25 cellular contexts compared by ENCODE assay signal in genomic region chr10:91171485-91171884, GRCh38. TPM values are rescaled to one million over a fixed set of nuclear protein-coding genes. Genes with fewer than 3 reads are reported as not detected.
DNase-seq lines count a peak whose midpoint lies in the region; ATAC-seq, FAIRE-seq and TF ChIP-seq lines count a peak whose summit lies in the region.
"Had no signal": no experiment of that assay in that cellular context is flagged by ENCODE, and none has a peak within 500 bp of the region (broad histone marks: within the 10 kb centered on the region; RNA-seq: fewer than 3 reads in every experiment).

No MANE protein-coding gene starts in this region.

- TF ChIP-seq POLR2A in suprapubic skin (IDR thresholded peaks at IDR 0.05) (no peak), HepG2 (IDR thresholded peaks at IDR 0.05; ENCODE audit: insufficient read depth in 1 of 2, low read depth in 2 of 2, low read length in 2 of 2) (no peak)

- H3K4me1 ChIP-seq in Caco-2 (no peaks in the 10 kb centered on the region), suprapubic skin (no peaks in the 10 kb centered on the region), HepG2 (ENCODE audit: insufficient read depth, low read length) (peaks cover 4% of the 10 kb centered on the region)
- H3K4me1 ChIP-seq: BLaER1 treated with 17β-estradiol and CSF1 and Interleukin-3, amounts not matched to agents 10 nM and 100 nM; HAP-1 had no signal

- peaks cover 30% of the 10 kb centered on the region for H3K4me1 Mint-ChIP-seq in activated CD4-positive, alpha-beta T cell treated with anti-CD3 and anti-CD28 coated beads for 36 hours
- H3K4me1 Mint-ChIP-seq in CD4-positive, alpha-beta T cell (ENCODE audit: low read depth), result peaks cover 76% of the 10 kb centered on the region
- H3K4me1 Mint-ChIP-seq in activated B cell treated with CpG ODN at 0.5 μM for 24 hours (peaks cover 49% of the 10 kb centered on the region), naive B cell (peaks cover 25 to 45% (median 38%) of the 10 kb centered on the region in 3 donors), Caco-2 (ENCODE audit: low read depth, unreplicated experiment) (no peaks in the 10 kb centered on the region)

- peaks cover 36% of the 10 kb centered on the region for H3K36me3 Mint-ChIP-seq in activated CD4-positive, alpha-beta T cell treated with anti-CD3 and anti-CD28 coated beads for 36 hours (ENCODE audit: low read depth)
- peaks cover 72% of the 10 kb centered on the region for H3K36me3 Mint-ChIP-seq in CD4-positive, alpha-beta T cell (ENCODE audit: low read depth)
- H3K36me3 Mint-ChIP-seq in activated B cell treated with CpG ODN at 0.5 μM for 24 hours (ENCODE audit: low read depth) (peaks cover 40% of the 10 kb centered on the region), naive B cell (peaks cover 9 to 14% of the 10 kb centered on the region in 2 donors), Caco-2 (ENCODE audit: insufficient read depth, unreplicated experiment) (no peaks in the 10 kb centered on the region)

- no peak overlapping the region for H3K4me3 Mint-ChIP-seq in activated CD4-positive, alpha-beta T cell treated with anti-CD3 and anti-CD28 coated beads for 36 hours
- H3K4me3 Mint-ChIP-seq in CD4-positive, alpha-beta T cell, result no peak overlapping the region
- H3K4me3 Mint-ChIP-seq in activated B cell treated with CpG ODN at 0.5 μM for 24 hours (no peak overlapping the region), naive B cell (peak overlapping the region in 1 of 8 donors; percentile 10), Caco-2 (ENCODE audit: unreplicated experiment) (no peak overlapping the region)

- ATAC-seq in activated CD4-positive, alpha-beta T cell treated with anti-CD3 and anti-CD28 coated beads for 36 hours, result no peak
- ATAC-seq in CD4-positive, alpha-beta T cell (ENCODE audit: poor library complexity), result no peak
- ATAC-seq in activated B cell treated with CpG ODN at 0.5 μM for 24 hours (ENCODE audit: low read depth) (no peak), naive B cell (ENCODE audit: low read depth in 2 of 2) (no peak), HepG2 (no peak)

- TF ChIP-seq CTCF in CD4-positive, alpha-beta T cell (IDR thresholded peaks at IDR 0.05), result no peak
- TF ChIP-seq CTCF in activated B cell treated with CpG ODN at 0.5 μM for 24 hours (IDR thresholded peaks at IDR 0.05) (no peak), Caco-2 (IDR thresholded peaks at IDR 0.05; ENCODE audit: insufficient read depth in 1 of 2, low read depth in 1 of 2, low read length in 1 of 2, severe bottlenecking in 1 of 2, unreplicated experiment in 1 of 2) (no peak), suprapubic skin (IDR thresholded peaks at IDR 0.05) (no peak), HepG2 (CRISPR knock-in tag; IDR thresholded peaks at IDR 0.05) (no peak)

- H2AFZ ChIP-seq in HepG2 (ENCODE audit: low read length), result no peak overlapping the region
- H2AFZ ChIP-seq: GM23248, PC-9 had no signal

- TF ChIP-seq RAD21 in HepG2 (CRISPR knock-in tag; IDR thresholded peaks at IDR 0.05), result no peak

- H3K4me2 ChIP-seq in HepG2 (ENCODE audit: low read depth, low read length), result no peak overlapping the region
- H3K4me2 ChIP-seq: BLaER1 treated with 17β-estradiol and CSF1 and Interleukin-3, amounts not matched to agents 10 nM and 100 nM; PC-9 had no signal

- DNase-seq in activated CD4-positive, alpha-beta T cell treated with anti-CD3 and anti-CD28 coated beads for 36 hours, result no peak
- DNase-seq in activated CD4-positive, alpha-beta T cell treated with anti-CD3 and anti-CD28 coated beads for 1 hour, result no peak
- no peak for DNase-seq in CD4-positive, alpha-beta T cell
- DNase-seq in activated B cell treated with CpG ODN at 0.5 μM for 24 hours, result no peak
- no peak for DNase-seq in naive B cell
- DNase-seq in Caco-2, result no peak
- DNase-seq in suprapubic skin (ENCODE audit: low spot score in 2 of 2), result no peak
- DNase-seq in HepG2 (ENCODE audit: low spot score), result no peak
- DNase-seq: ACHN, DMS79, GM23248, MM.1S, NCI-H1048, NCI-H1436 treated with DMSO at 0.1 percent for 48 hours, NCI-H2029, NCI-H2227 treated with DMSO at 0.1 percent for 48 hours, NCI-H510A treated with DMSO at 0.1 percent for 48 hours, NCI-H748 treated with DMSO at 0.1 percent for 48 hours, PC-9, SHP77 treated with DMSO at 0.1 percent for 48 hours had no signal

- peaks cover 61% of the 10 kb centered on the region for H3K79me2 ChIP-seq in HepG2 (ENCODE audit: insufficient read depth, low read length)

- peak overlapping the region; percentile 30 for H3K27ac Mint-ChIP-seq in activated CD4-positive, alpha-beta T cell treated with anti-CD3 and anti-CD28 coated beads for 36 hours
- peak overlapping the region; percentile 1 for H3K27ac Mint-ChIP-seq in CD4-positive, alpha-beta T cell
- H3K27ac Mint-ChIP-seq in activated B cell treated with CpG ODN at 0.5 μM for 24 hours (peak overlapping the region; percentile 13), naive B cell (peak overlapping the region in 4 of 6 donors; percentile 0 to 34 (median 2)), Caco-2 (ENCODE audit: unreplicated experiment) (no peak overlapping the region)

- in situ Hi-C loops in HepG2 (cut with HindIII; ENCODE audit: extremely low pct_ligation_motif_present, low pct_unique_long_range_greater_than_20kb), result no loop called here

- WGBS in suprapubic skin, result 89% methylated on average over 3 of the region's 3 CpGs
- 95% methylated on average over 3 of the region's 3 CpGs for WGBS in HepG2 (ENCODE audit: low lambda C conversion rate)

- H4K20me1 ChIP-seq in HepG2 (ENCODE audit: insufficient read depth, low read length), result no peaks in the 10 kb centered on the region

- no peaks in the 10 kb centered on the region for H3K27me3 ChIP-seq in CD4-positive, alpha-beta T cell (ENCODE audit: control insufficient read depth, insufficient read depth, low read length)
- H3K27me3 ChIP-seq in Caco-2 (replicated peaks; ENCODE audit: control insufficient read depth, insufficient read depth, low read length), result no peaks in the 10 kb centered on the region; the same call in 1 of the 2 replicates
- no peaks in the 10 kb centered on the region for H3K27me3 ChIP-seq in suprapubic skin
- no peaks in the 10 kb centered on the region for H3K27me3 ChIP-seq in HepG2 (ENCODE audit: control insufficient read depth in 1 of 2, insufficient read depth in 2 of 2, low read length in 2 of 2)
- H3K27me3 ChIP-seq: BLaER1 treated with 17β-estradiol and CSF1 and Interleukin-3, amounts not matched to agents 10 nM and 100 nM had no signal

- peaks cover 30% of the 10 kb centered on the region for H3K9me3 Mint-ChIP-seq in activated CD4-positive, alpha-beta T cell treated with anti-CD3 and anti-CD28 coated beads for 36 hours (ENCODE audit: low read depth)
- H3K9me3 Mint-ChIP-seq in CD4-positive, alpha-beta T cell, result peaks cover 12% of the 10 kb centered on the region
- H3K9me3 Mint-ChIP-seq in activated B cell treated with CpG ODN at 0.5 μM for 24 hours, result peaks cover 7% of the 10 kb centered on the region
- peaks cover 2 to 20% (median 12%) of the 10 kb centered on the region in 7 donors for H3K9me3 Mint-ChIP-seq in naive B cell
- no peaks in the 10 kb centered on the region for H3K9me3 Mint-ChIP-seq in Caco-2 (ENCODE audit: unreplicated experiment)

- POLR2A ChIA-PET in activated CD4-positive, alpha-beta T cell treated with anti-CD3 and anti-CD28 coated beads for 36 hours (lab: Charles Lee), result no interaction called here
- POLR2A ChIA-PET in CD4-positive, alpha-beta T cell (lab: Charles Lee), result interaction anchor here (0.6 to 1.9 kb wide), 3 partner anchors 8 to 29 kb away, joined by 3 to 10 read pairs (median 4); no protein-coding TSS in a partner anchor
- POLR2A ChIA-PET in activated B cell treated with CpG ODN at 0.5 μM for 24 hours (lab: Charles Lee), result interaction anchor here (1.4 to 1.9 kb wide), 2 partner anchors 8 to 9 kb away, joined by 4 read pairs; no protein-coding TSS in a partner anchor
- POLR2A ChIA-PET in Caco-2 (lab: Charles Lee), result no interaction called here
- POLR2A ChIA-PET in HepG2 (lab: Yijun Ruan, JAX), result no interaction called here

- CTCF ChIA-PET in activated CD4-positive, alpha-beta T cell treated with anti-CD3 and anti-CD28 coated beads for 36 hours (lab: Charles Lee), result interaction anchor here (1.8 kb wide), 1 partner anchor 30 kb away, joined by 6 read pairs; no protein-coding TSS in a partner anchor
- CTCF ChIA-PET in CD4-positive, alpha-beta T cell (lab: Charles Lee), result interaction anchor here (1.4 kb wide), 1 partner anchor 47 kb away, joined by 3 read pairs; no protein-coding TSS in a partner anchor
- CTCF ChIA-PET in activated B cell treated with CpG ODN at 0.5 μM for 24 hours (lab: Charles Lee), result no interaction called here
- CTCF ChIA-PET in Caco-2 (lab: Charles Lee), result no interaction called here
- CTCF ChIA-PET in HepG2 (lab: Yijun Ruan, JAX; ENCODE audit: low intra/inter-chr PET ratio, low total read pairs), result no interaction called here

- no peak for TF ChIP-seq EP300 in suprapubic skin (IDR thresholded peaks at IDR 0.05)
- no peak for TF ChIP-seq EP300 in HepG2 (IDR thresholded peaks at IDR 0.05; ENCODE audit: low read depth in 2 of 2, low read length in 2 of 2)
- no peak for TF ChIP-seq EP300 in HepG2 (CRISPR knock-in tag; IDR thresholded peaks at IDR 0.05; ENCODE audit: borderline replicate concordance)

- H3K27ac ChIP-seq in CD4-positive, alpha-beta T cell (ENCODE audit: low read depth, low read length), result no peak overlapping the region
- H3K27ac ChIP-seq in suprapubic skin (no peak overlapping the region), HepG2 (ENCODE audit: extremely low read length, insufficient read depth, low read length) (no peak overlapping the region)
- H3K27ac ChIP-seq: 22Rv1; BLaER1 treated with 17β-estradiol and CSF1 and Interleukin-3, amounts not matched to agents 10 nM and 100 nM; GM23248; PC-9; RWPE1; SK-N-MC had no signal

- H3K9ac ChIP-seq in HepG2 (ENCODE audit: insufficient read depth, low read depth, low read length), result no peak overlapping the region
- H3K9ac ChIP-seq: BLaER1 treated with 17β-estradiol and CSF1 and Interleukin-3, amounts not matched to agents 10 nM and 100 nM; GM23248 had no signal

- H3K4me3 ChIP-seq in Caco-2 (ENCODE audit: low read depth, low read length), result no peak overlapping the region
- no peak overlapping the region for H3K4me3 ChIP-seq in suprapubic skin
- no peak overlapping the region for H3K4me3 ChIP-seq in HepG2 (replicated peaks in 1 of 3; ENCODE audit: insufficient read depth in 1 of 3, low read depth in 2 of 3, low read length in 3 of 3)
- H3K4me3 ChIP-seq: BLaER1 treated with 17β-estradiol and CSF1 and Interleukin-3, amounts not matched to agents 10 nM and 100 nM; GM23248; HAP-1; PC-9; SK-N-MC had no signal

- H3K27me3 Mint-ChIP-seq in activated CD4-positive, alpha-beta T cell treated with anti-CD3 and anti-CD28 coated beads for 36 hours, result no peaks in the 10 kb centered on the region
- no peaks in the 10 kb centered on the region for H3K27me3 Mint-ChIP-seq in CD4-positive, alpha-beta T cell
- no peaks in the 10 kb centered on the region for H3K27me3 Mint-ChIP-seq in activated B cell treated with CpG ODN at 0.5 μM for 24 hours
- H3K27me3 Mint-ChIP-seq in naive B cell, result no peaks in the 10 kb centered on the region
- peaks cover 23% of the 10 kb centered on the region for H3K27me3 Mint-ChIP-seq in Caco-2 (ENCODE audit: insufficient read depth, unreplicated experiment)

- peaks cover 3% of the 10 kb centered on the region for H3K9me3 ChIP-seq in CD4-positive, alpha-beta T cell (ENCODE audit: control insufficient read depth, low read length)
- no peaks in the 10 kb centered on the region for H3K9me3 ChIP-seq in Caco-2
- no peaks in the 10 kb centered on the region for H3K9me3 ChIP-seq in suprapubic skin
- H3K9me3 ChIP-seq in HepG2 (ENCODE audit: low read length), result 0 out of 2 replicates have a peak, but pooled peaks cover 4% of the 10 kb centered on the region
- H3K9me3 ChIP-seq: HAP-1 had no signal

- no peak for FAIRE-seq in HepG2 (lab: Jason Lieb, UNC)

- intact Hi-C loops in activated CD4-positive, alpha-beta T cell treated with anti-CD3 and anti-CD28 coated beads for 36 hours (cut with DNase I, micrococcal nuclease), result no loop called here
- intact Hi-C loops in CD4-positive, alpha-beta T cell (cut with DNase I, micrococcal nuclease), result no loop called here
- intact Hi-C loops in activated B cell treated with CpG ODN at 0.5 μM for 24 hours (cut with micrococcal nuclease), result no loop called here
- intact Hi-C loops in Caco-2 (cut with micrococcal nuclease; ENCODE audit: unreplicated experiment), result no loop called here
- intact Hi-C loops in HepG2 (cut with micrococcal nuclease; ENCODE audit: unreplicated experiment), result no loop called here

- H3K36me3 ChIP-seq in Caco-2 (ENCODE audit: control insufficient read depth, insufficient read depth, low read length) (no peaks in the 10 kb centered on the region), suprapubic skin (no peaks in the 10 kb centered on the region), HepG2 (replicated peaks in 1 of 2; ENCODE audit: control insufficient read depth in 1 of 2, insufficient read depth in 2 of 2, low read length in 2 of 2) (no peaks in the 10 kb centered on the region)
- H3K36me3 ChIP-seq: HAP-1 had no signal

- BruUV-seq in Caco-2 (replicated peaks; lab: Mats Ljungman, UMichigan), result no TSS peak
- BruUV-seq in HepG2 (replicated peaks; lab: Mats Ljungman, UMichigan), result no TSS peak

RNA-seq across cellular contexts. Expression of gene PCGF5, which starts 49.0 kb away (rescaled TPM):
- 10 to 100 TPM; 36.5 to 44.3 TPM for total RNA-seq in activated CD4-positive, alpha-beta T cell treated with anti-CD3 and anti-CD28 coated beads for 36 hours
- 10 to 100 TPM; 57.7 to 58.4 TPM for total RNA-seq in CD4-positive, alpha-beta T cell
- 70.2 and 72.9 TPM in 2 replicates for total RNA-seq in activated B cell treated with CpG ODN at 0.5 μM for 24 hours
- polyA plus RNA-seq in naive B cell (ENCODE audit: low read depth in 6 of 6), result 100 to 1,000 TPM in 4 of 6 donors, 10 to 100 TPM in 2; 87.8 to 137 (median 112) TPM
- total RNA-seq in Caco-2 (2022), result 9.6 and 12.0 TPM in 2 replicates
- 10 to 100 TPM; 29.8 to 60.3 (median 31.4) TPM for total RNA-seq in suprapubic skin
- 61.3 and 74.8 TPM in 2 replicates for total RNA-seq in HepG2 (2016; rRNA removed; fragmentation: Illumina TruSeq; extraction: Trizol)
- total RNA-seq in HepG2 (2016; cell fraction: cytosol; rRNA removed; fragmentation: Illumina TruSeq; extraction: Trizol; ENCODE audit: low read depth), result 88.0 and 95.6 TPM in 2 replicates
- 58.9 and 64.6 TPM in 2 replicates for total RNA-seq in HepG2 (2016; cell fraction: insoluble cytoplasmic fraction; rRNA removed; fragmentation: Illumina TruSeq; extraction: Trizol)
- 128 and 129 TPM in 2 replicates for total RNA-seq in HepG2 (2016; cell fraction: membrane; rRNA removed; fragmentation: Illumina TruSeq; extraction: Trizol)
- total RNA-seq in HepG2 (2016; cell fraction: nucleus; rRNA removed; fragmentation: Illumina TruSeq; extraction: Trizol), result 59.7 and 63.0 TPM in 2 replicates
- 98.8 and 138 TPM in 2 replicates for polyA plus RNA-seq in HepG2 (2011; rRNA removed)
- 83.2 and 123 TPM in 2 replicates for polyA plus RNA-seq in HepG2 (2011; cell fraction: cytosol; rRNA removed)
- polyA plus RNA-seq in HepG2 (2011; cell fraction: nucleus; rRNA removed), result 41.6 and 47.7 TPM in 2 replicates
- polyA plus RNA-seq in HepG2 (2012), result 90.8 and 126 TPM in 2 replicates
- polyA plus RNA-seq in HepG2 (2016; cell fraction: cytosol; fragmentation: Illumina TruSeq; extraction: Trizol; ENCODE audit: low read depth), result 395 and 447 TPM in 2 replicates
- polyA plus RNA-seq in HepG2 (2016; cell fraction: insoluble cytoplasmic fraction; fragmentation: Illumina TruSeq; extraction: Trizol; ENCODE audit: low read depth), result 136 and 158 TPM in 2 replicates
- polyA plus RNA-seq in HepG2 (2016; cell fraction: membrane; fragmentation: Illumina TruSeq; extraction: Trizol; ENCODE audit: low read depth), result 409 and 421 TPM in 2 replicates
- 99.0 and 111 TPM in 2 replicates for polyA plus RNA-seq in HepG2 (2016; cell fraction: nucleus; fragmentation: Illumina TruSeq; extraction: Trizol; ENCODE audit: insufficient read depth, low read depth)
- 25.3 and 38.9 TPM in 2 replicates for polyA minus RNA-seq in HepG2 (2011; rRNA and poly(A)+ RNA removed; ENCODE audit: low replicate concordance)
- 45.0 and 50.5 TPM in 2 replicates for polyA minus RNA-seq in HepG2 (2011; cell fraction: cytosol; rRNA and poly(A)+ RNA removed)
- polyA minus RNA-seq in HepG2 (2011; cell fraction: nucleus; rRNA and poly(A)+ RNA removed), result 114 and 122 TPM in 2 replicates

Comparison
In these comparisons a context has a peak if more than half of its experiments do, and no peak if none do; other contexts are left out.
1. CTCF ChIA-PET loops: an anchor here in activated CD4-positive, alpha-beta T cell treated with anti-CD3 and anti-CD28 coated beads for 36 hours (1.8 kb wide) and CD4-positive, alpha-beta T cell (1.4 kb wide); none called in activated B cell treated with CpG ODN at 0.5 μM for 24 hours, Caco-2 and HepG2.
2. POLR2A ChIA-PET loops: an anchor here in CD4-positive, alpha-beta T cell (0.6 to 1.9 kb wide) and activated B cell treated with CpG ODN at 0.5 μM for 24 hours (1.4 to 1.9 kb wide); none called in activated CD4-positive, alpha-beta T cell treated with anti-CD3 and anti-CD28 coated beads for 36 hours, Caco-2 and HepG2.